In genomic region chr15:80339601-80340000, GRCh38 we compare ENCODE assay signal across 4 cellular contexts.
"Had no signal": no experiment of that assay in that cellular context is flagged by ENCODE, and none has a peak within 500 bp of the region (broad histone marks: within the 10 kb centered on the region; RNA-seq: fewer than 3 reads in every experiment).

No MANE protein-coding gene starts in this region.

- DNase-seq: IMR-90 had no signal

- ATAC-seq: HepG2, K562 had no signal

- H3K4me3 ChIP-seq: K562 had no signal

- H3K27ac ChIP-seq: HL-60 had no signal
